In the genomic region with DNA sequence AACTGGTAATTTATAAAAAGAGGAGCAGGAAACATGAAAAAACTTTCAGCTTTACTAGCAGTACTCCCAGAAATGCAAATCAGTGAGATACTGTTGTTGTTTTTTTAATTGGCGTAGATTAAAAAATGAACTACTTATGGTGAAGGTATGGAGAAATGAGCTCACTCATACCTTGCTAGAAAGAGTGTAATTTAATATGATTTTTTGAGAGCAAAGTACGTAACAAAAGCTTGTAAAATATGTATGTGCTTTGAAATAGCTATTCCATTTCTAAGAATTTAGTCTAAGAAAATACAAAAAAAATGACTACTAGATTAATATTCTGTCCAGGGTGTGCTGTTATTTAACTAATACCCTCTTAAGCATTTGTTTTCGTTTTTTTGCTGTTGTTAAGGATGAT, we compare ENCODE assay signal across 21 cellular contexts. TPM values are rescaled to one million over a fixed set of nuclear protein-coding genes. Genes with fewer than 3 reads are reported as not detected.
DNase-seq lines count a peak whose midpoint lies in the region; ATAC-seq and TF ChIP-seq lines count a peak whose summit lies in the region.
"Had no signal": no experiment of that assay in that cellular context is flagged by ENCODE, and none has a peak within 500 bp of the region (broad histone marks: within the 10 kb centered on the region; RNA-seq: fewer than 3 reads in every experiment).

No MANE protein-coding gene starts in this region.

- H2BK5ac ChIP-seq in mesenchymal stem cell (ENCODE audit: low read depth, low read length, poor library complexity, severe bottlenecking) = no peak overlapping the region

- no peak overlapping the region for H2BK120ac ChIP-seq in mesenchymal stem cell (ENCODE audit: low read depth, low read length)

- H3K9ac ChIP-seq in DND-41 (ENCODE audit: low read depth, low read length) (0 out of 2 replicates have a peak overlapping the region, but pooled peaks have one; percentile 2), OCI-LY3 (ENCODE audit: low read length) (no peak overlapping the region), mesenchymal stem cell (ENCODE audit: low read length) (peak overlapping the region; percentile 34)
- H3K9ac ChIP-seq: GM23248 had no signal

- H3K79me1 ChIP-seq in mesenchymal stem cell (replicated peaks; ENCODE audit: low read length, poor library complexity, severe bottlenecking) = no peaks in the 10 kb centered on the region

- no peak overlapping the region for H3K4me3 Mint-ChIP-seq in Calu3 (ENCODE audit: low read depth, unreplicated experiment)

- intact Hi-C loops in Calu3 (cut with micrococcal nuclease; ENCODE audit: unreplicated experiment) (no loop called here), right cardiac atrium (cut with DNase I) (no loop called here)

- ATAC-seq in DND-41 (ENCODE audit: insufficient read depth, low read depth) (no peak), right cardiac atrium (no peak)
- ATAC-seq: Right ventricle myocardium inferior had no signal

- no peak overlapping the region for H3K27ac Mint-ChIP-seq in Calu3 (ENCODE audit: unreplicated experiment)
- H3K27ac Mint-ChIP-seq: CD8-positive, alpha-beta memory T cell; IgD-negative memory B cell had no signal

- no peak overlapping the region for H3K4ac ChIP-seq in mesenchymal stem cell (ENCODE audit: low read depth in 1 of 2, low read length in 2 of 2)

- peaks cover 75% of the 10 kb centered on the region for H4K20me1 ChIP-seq in DND-41 (ENCODE audit: insufficient read depth, low read length)
- H4K20me1 ChIP-seq in OCI-LY3 (ENCODE audit: insufficient read depth, low read length) = peaks cover 89% of the 10 kb centered on the region

- H3K4me1 ChIP-seq in DND-41 (ENCODE audit: insufficient read depth, low read length) (peaks cover 36% of the 10 kb centered on the region), HEK293 (ENCODE audit: control insufficient read depth, insufficient read depth, low read length) (peaks cover 21% of the 10 kb centered on the region), OCI-LY3 (ENCODE audit: low read length) (peaks cover 21% of the 10 kb centered on the region), mesenchymal stem cell (ENCODE audit: control insufficient read depth, insufficient read depth, low read depth, low read length) (peaks cover 4% of the 10 kb centered on the region), right cardiac atrium (ENCODE audit: control insufficient read depth, insufficient read depth, low read length) (peaks cover 15% of the 10 kb centered on the region)

- no peaks in the 10 kb centered on the region for H3K9me3 Mint-ChIP-seq in Calu3 (ENCODE audit: low read depth, unreplicated experiment)
- H3K9me3 Mint-ChIP-seq: CD8-positive, alpha-beta memory T cell; IgD-negative memory B cell had no signal

- H3K36me3 ChIP-seq in DND-41 (ENCODE audit: insufficient read depth, low read length) = no peaks in the 10 kb centered on the region; the same call in 1 of the 2 replicates
- no peaks in the 10 kb centered on the region for H3K36me3 ChIP-seq in HEK293 (ENCODE audit: control insufficient read depth in 2 of 2, insufficient read depth in 1 of 2, low read length in 2 of 2)
- H3K36me3 ChIP-seq in OCI-LY3 (replicated peaks; ENCODE audit: low read depth, low read length) = no peaks in the 10 kb centered on the region
- no peaks in the 10 kb centered on the region for H3K36me3 ChIP-seq in mesenchymal stem cell (ENCODE audit: control insufficient read depth in 1 of 2, insufficient read depth in 2 of 2, low read depth in 1 of 2, low read length in 2 of 2)

- no peak overlapping the region for H2AK5ac ChIP-seq in mesenchymal stem cell (ENCODE audit: low read length, severe bottlenecking)

- peaks cover 100% of the 10 kb centered on the region for H3K79me2 ChIP-seq in DND-41 (ENCODE audit: insufficient read depth, low read length)
- peaks cover 100% of the 10 kb centered on the region for H3K79me2 ChIP-seq in OCI-LY3 (ENCODE audit: low read length)

- no peaks in the 10 kb centered on the region for H3K27me3 ChIP-seq in DND-41 (ENCODE audit: insufficient read depth, low read length, poor library complexity)
- H3K27me3 ChIP-seq in OCI-LY3 (ENCODE audit: low read depth, low read length) = no peaks in the 10 kb centered on the region
- no peaks in the 10 kb centered on the region for H3K27me3 ChIP-seq in mesenchymal stem cell (ENCODE audit: control insufficient read depth in 1 of 2, insufficient read depth in 1 of 2, low read length in 2 of 2)
- H3K27me3 ChIP-seq in right cardiac atrium (ENCODE audit: control insufficient read depth, insufficient read depth) = no peaks in the 10 kb centered on the region
- H3K27me3 ChIP-seq: SJSA1 had no signal

- TF ChIP-seq CTCF in DND-41 (IDR thresholded peaks at IDR 0.05; ENCODE audit: borderline replicate concordance, extremely low read depth, low read length, poor library complexity, severe bottlenecking) (no peak), HEK293 (tag by site-specific recombination; IDR thresholded peaks at IDR 0.05) (no peak), OCI-LY3 (IDR thresholded peaks at IDR 0.05; ENCODE audit: low read depth, low read length) (no peak), Calu3 (IDR thresholded peaks at IDR 0.05; ENCODE audit: unreplicated experiment) (no peak)

- CTCF ChIA-PET in HEK293 (lab: Yijun Ruan, JAX) (interaction anchor here (0.7 to 1.0 kb wide), 3 partner anchors 17 to 129 kb away, joined by 5 to 10 read pairs (median 6); no protein-coding TSS in a partner anchor), Calu3 (lab: Charles Lee) (interaction anchor here (0.6 kb wide), 1 partner anchor 16 kb away, joined by 3 read pairs; no protein-coding TSS in a partner anchor)

- H3K18ac ChIP-seq in mesenchymal stem cell (ENCODE audit: low read depth in 1 of 2, low read length in 2 of 2) = no peak overlapping the region

- 100% methylated on average over 1 of the region's 3 CpGs for WGBS in mesenchymal stem cell
- WGBS in right cardiac atrium = 70% methylated on average over 3 of the region's 3 CpGs

- H4K8ac ChIP-seq in mesenchymal stem cell (ENCODE audit: low read length) = no peak overlapping the region

- H3K9me3 ChIP-seq in DND-41 (ENCODE audit: insufficient read depth, low read length, severe bottlenecking) = no peaks in the 10 kb centered on the region
- H3K9me3 ChIP-seq in HEK293 (ENCODE audit: control insufficient read depth, insufficient read depth, low read depth, low read length) = no peaks in the 10 kb centered on the region
- no peaks in the 10 kb centered on the region for H3K9me3 ChIP-seq in OCI-LY3 (ENCODE audit: insufficient read depth, low read length)
- H3K9me3 ChIP-seq in mesenchymal stem cell (ENCODE audit: control insufficient read depth, low read length) = no peaks in the 10 kb centered on the region
- no peaks in the 10 kb centered on the region for H3K9me3 ChIP-seq in right cardiac atrium (ENCODE audit: control insufficient read depth, low read length)

- BruUV-seq in Calu3 (replicated peaks; lab: Mats Ljungman, UMichigan) = no TSS peak

- DNase-seq in DND-41 (no peak), mesenchymal stem cell (no peak), T-helper 9 cell (no peak), Calu3 (no peak), right cardiac atrium (no peak)
- DNase-seq: ACHN; CD8-positive, alpha-beta memory T cell; GM23248; HCEC 1CT; NCI-H1092; NCI-H1436 treated with DMSO at 0.1 percent for 48 hours; NCI-H2029; NCI-H2227 treated with DMSO at 0.1 percent for 48 hours; NCI-H510A; OCI-M1 had no signal

- H3K4me2 ChIP-seq in DND-41 (ENCODE audit: insufficient read depth, low read length) (no peak overlapping the region), OCI-LY3 (ENCODE audit: low read length) (0 out of 2 replicates have a peak overlapping the region, but pooled peaks have one; percentile 1), mesenchymal stem cell (ENCODE audit: low read length, poor library complexity, severe bottlenecking) (no peak overlapping the region)

- POLR2A ChIA-PET in HEK293 (lab: Yijun Ruan, JAX) = no interaction called here

- no peak overlapping the region for H3K23ac ChIP-seq in mesenchymal stem cell (ENCODE audit: low read length in 2 of 2)

- H2BK15ac ChIP-seq in mesenchymal stem cell (ENCODE audit: low read depth, poor library complexity, severe bottlenecking) = no peak overlapping the region

- H2AFZ ChIP-seq in DND-41 (ENCODE audit: low read depth, low read length) (no peak overlapping the region), OCI-LY3 (ENCODE audit: low read depth, low read length) (no peak overlapping the region), mesenchymal stem cell (ENCODE audit: low read depth, low read length) (no peak overlapping the region)
- H2AFZ ChIP-seq: GM23248 had no signal

- peaks cover 20% of the 10 kb centered on the region for H3K36me3 Mint-ChIP-seq in Calu3 (ENCODE audit: insufficient read depth, unreplicated experiment)

- H3K27ac ChIP-seq in DND-41 (ENCODE audit: low read length) = no peak overlapping the region
- H3K27ac ChIP-seq in HEK293 (ENCODE audit: extremely low read depth, low read depth, low read length) = no peak overlapping the region
- no peak overlapping the region for H3K27ac ChIP-seq in OCI-LY3 (ENCODE audit: low read length)
- H3K27ac ChIP-seq in mesenchymal stem cell (ENCODE audit: low read length, poor library complexity, severe bottlenecking) = no peak overlapping the region
- no peak overlapping the region for H3K27ac ChIP-seq in right cardiac atrium (ENCODE audit: low read length)
- H3K27ac ChIP-seq: C4-2B, GM23248, SJSA1 had no signal

- no peak overlapping the region for H4K91ac ChIP-seq in mesenchymal stem cell (ENCODE audit: low read length)

- no peak overlapping the region for H2BK12ac ChIP-seq in mesenchymal stem cell (ENCODE audit: low read length in 2 of 2)

- H3K27me3 Mint-ChIP-seq in Calu3 (ENCODE audit: unreplicated experiment) = no peaks in the 10 kb centered on the region
- H3K27me3 Mint-ChIP-seq: CD8-positive, alpha-beta memory T cell; IgD-negative memory B cell had no signal

- no peak overlapping the region for H3K4me3 ChIP-seq in DND-41 (ENCODE audit: low read depth in 1 of 2, low read length in 2 of 2)
- no peak overlapping the region for H3K4me3 ChIP-seq in HEK293 (ENCODE audit: low read depth, low read length)
- no peak overlapping the region for H3K4me3 ChIP-seq in OCI-LY3 (ENCODE audit: low read length)
- no peak overlapping the region for H3K4me3 ChIP-seq in mesenchymal stem cell (ENCODE audit: insufficient read depth in 1 of 2, low read depth in 1 of 2, low read length in 2 of 2)
- H3K4me3 ChIP-seq in right cardiac atrium (ENCODE audit: low read length) = no peak overlapping the region
- H3K4me3 ChIP-seq: GM23248, SJSA1 had no signal

- no peak overlapping the region for H3K14ac ChIP-seq in mesenchymal stem cell (ENCODE audit: low read length in 2 of 2)

- peaks cover 63% of the 10 kb centered on the region for H3K4me1 Mint-ChIP-seq in Calu3 (ENCODE audit: low read depth, unreplicated experiment)

RNA-seq across cellular contexts. Expression of gene CUL1, which starts 5.5 kb away (rescaled TPM):
- 30.7 TPM for polyA plus RNA-seq in mesenchymal stem cell (2013, experiment 1 of 2)
- 31.0 TPM for polyA plus RNA-seq in mesenchymal stem cell (2013, experiment 2 of 2)
- total RNA-seq in Calu3 (2022) (37.8 and 39.4 TPM in 2 replicates), right cardiac atrium (10 to 100 TPM; 49.3 to 52.8 (median 52.5) TPM)
- polyA plus RNA-seq in right cardiac atrium = 36.1 TPM
